10 cellular contexts compared by ENCODE assay signal in the genomic region with DNA sequence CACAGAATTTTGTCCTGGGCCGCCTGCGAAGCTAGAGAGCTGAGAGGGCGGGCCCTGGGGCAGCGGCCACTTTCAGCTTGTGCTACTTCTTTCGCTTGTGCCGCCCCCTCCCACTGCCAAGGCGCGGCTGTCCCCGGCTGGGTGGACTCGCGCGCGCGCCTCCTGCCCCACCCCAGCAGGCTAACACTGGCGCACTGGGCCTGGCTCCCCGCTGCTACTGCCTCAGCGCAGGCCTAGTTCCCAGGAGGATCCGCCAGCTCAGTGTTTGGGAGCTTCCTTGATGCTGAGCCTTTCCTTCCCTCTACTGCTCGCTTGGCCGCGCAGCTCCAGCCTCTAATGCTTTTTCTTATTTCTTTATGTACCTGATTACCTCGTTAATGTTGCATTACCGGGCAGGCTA. TPM values are rescaled to one million over a fixed set of nuclear protein-coding genes. Genes with fewer than 3 reads are reported as not detected.
DNase-seq lines count a peak whose midpoint lies in the region; ATAC-seq lines count a peak whose summit lies in the region.
"Had no signal": no experiment of that assay in that cellular context is flagged by ENCODE, and none has a peak within 500 bp of the region (broad histone marks: within the 10 kb centered on the region; RNA-seq: fewer than 3 reads in every experiment).

No MANE protein-coding gene starts in this region.

- peak; percentile 94 for ATAC-seq in sciatic nerve

- H3K27me3 ChIP-seq in H7 (ENCODE audit: control insufficient read depth, insufficient read depth, low read length) (no peaks in the 10 kb centered on the region), duodenal mucosa (ENCODE audit: control insufficient read depth in 1 of 2, insufficient read depth in 2 of 2, low read length in 2 of 2) (peaks cover 0 to 5% of the 10 kb centered on the region in 2 donors)

- peaks cover 9 to 10% of the 10 kb centered on the region in 2 donors for H3K4me1 ChIP-seq in duodenal mucosa (ENCODE audit: control insufficient read depth in 1 of 2, insufficient read depth in 2 of 2, low read length in 2 of 2)

- H3K36me3 ChIP-seq in H7 (replicated peaks; ENCODE audit: control insufficient read depth, insufficient read depth, low read length) (no peaks in the 10 kb centered on the region), duodenal mucosa (ENCODE audit: control insufficient read depth in 1 of 2, insufficient read depth in 2 of 2, low read length in 2 of 2) (no peaks in the 10 kb centered on the region)

- H3K9ac ChIP-seq in duodenal mucosa (ENCODE audit: low read depth in 1 of 2, low read length in 2 of 2): no peak overlapping the region

- H3K27ac ChIP-seq in duodenal mucosa (ENCODE audit: low read depth, low read length): no peak overlapping the region
- H3K27ac ChIP-seq: VCaP had no signal

- H3K9me3 ChIP-seq in duodenal mucosa (ENCODE audit: control insufficient read depth in 1 of 2, low read length in 2 of 2): no peaks in the 10 kb centered on the region

- intact Hi-C loops in sciatic nerve (cut with DNase I): no loop called here

- H3K4me3 ChIP-seq in H7 (ENCODE audit: insufficient read depth, low read depth, low read length) (peak overlapping the region; percentile 25; the same call in 1 of the 2 replicates), duodenal mucosa (ENCODE audit: low read depth in 1 of 2, low read length in 2 of 2) (peak overlapping the region; percentile 28 to 38)

- DNase-seq in H7 (peak; percentile 86), iris pigment epithelial cell (ENCODE audit: low read depth) (peak; percentile 16), sciatic nerve (ENCODE audit: low spot score) (peak; percentile 65), NCI-H1694 (lab: John Stamatoyannopoulos, UW) (no peak), NCI-H2227 (lab: John Stamatoyannopoulos, UW; ENCODE audit: unreplicated experiment) (no peak), NCI-H2196 treated with DMSO at 0.1 percent for 48 hours (lab: John Stamatoyannopoulos, UW; ENCODE audit: unreplicated experiment) (no peak), NAMALWA (ENCODE audit: low spot score) (no peak)
- DNase-seq: activated naive CD4-positive, alpha-beta T cell treated with anti-CD3 and anti-CD28 coated beads for 36 hours had no signal

RNA-seq across cellular contexts. Expression of gene METAP2, which starts 27.4 kb away (rescaled TPM):
- total RNA-seq in H7 (2014; rRNA removed; shearing (Covaris generic)): 106 and 129 TPM in 2 replicates
- total RNA-seq in sciatic nerve: 65.8 TPM

Comparison
In these comparisons a context has a peak if more than half of its experiments do, and no peak if none do; other contexts are left out.
1. DNase-seq: peak in H7 (single experiment), iris pigment epithelial cell (single experiment) and sciatic nerve (single experiment); none in NCI-H1694 (single experiment), NCI-H2227 (single experiment), NCI-H2196 treated with DMSO at 0.1 percent for 48 hours (single experiment) and NAMALWA (single experiment).